25 cellular contexts compared by ENCODE assay signal in the genomic region with DNA sequence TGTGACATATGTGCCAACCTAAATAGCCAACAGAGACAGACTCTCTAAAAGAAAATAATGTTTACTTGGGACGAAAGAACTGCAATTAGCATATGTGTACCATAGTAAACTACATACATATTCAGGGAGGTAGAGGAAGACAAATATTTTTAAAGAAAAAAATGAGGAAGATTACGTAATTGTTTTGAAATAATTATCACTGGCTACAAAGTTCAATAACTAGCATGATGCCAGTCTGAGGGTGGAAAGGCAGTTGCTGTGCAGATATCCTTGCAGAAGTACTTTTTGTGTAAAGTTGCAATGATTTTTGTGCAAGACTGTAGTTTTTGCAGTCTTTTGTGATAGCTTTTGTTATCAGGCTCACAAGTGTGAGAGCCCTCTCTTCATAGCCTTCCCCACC.
"Had no signal": no experiment of that assay in that cellular context is flagged by ENCODE, and none has a peak within 500 bp of the region (broad histone marks: within the 10 kb centered on the region; RNA-seq: fewer than 3 reads in every experiment).

No MANE protein-coding gene starts in this region.

- H3K4me1 ChIP-seq: neural progenitor cell, parathyroid adenoma, psoas muscle, stomach, thyroid gland, tibial nerve, upper lobe of left lung, vagina had no signal

- H3K27ac ChIP-seq: neural progenitor cell, ovary, parathyroid adenoma, psoas muscle, skin epidermis, stomach, thoracic aorta, thyroid gland, tibial nerve, upper lobe of left lung, vagina had no signal

- H3K36me3 ChIP-seq: neural progenitor cell, ovary, stomach, thoracic aorta, thyroid gland, tibial nerve, upper lobe of left lung, vagina had no signal

- ATAC-seq: natural killer cell; psoas muscle; right cardiac atrium; sciatic nerve; stimulated activated effector memory CD8-positive, alpha-beta T cell treated with anti-CD3 and anti-CD28 coated beads, Interleukin-12 subunit alpha, Interleukin-12 subunit beta, amount 100 ng/mL, for 72 hours; stimulated activated naive B cell treated with anti-CD40 and anti-IgM and Interleukin-4, amounts not matched to agents 10 μg/mL and 1 μg/mL and 100 μg/mL, for 72 hours had no signal

- DNase-seq: natural killer cell; occipital lobe; ovary; posterior cingulate gyrus; psoas muscle; right cardiac atrium; stimulated activated CD4-positive, alpha-beta T cell treated with anti-CD3 and anti-CD28 coated beads, Interleukin-15, amount 100 ng/mL, for 24 hours; stimulated activated CD4-positive, alpha-beta T cell treated with anti-CD3 and anti-CD28 coated beads, Interleukin-2, amount 100 ng/mL, for 24 hours; stimulated activated CD4-positive, alpha-beta T cell treated with anti-CD3 and anti-CD28 coated beads, Interleukin-2, amount 100 ng/mL, for 48 hours; stimulated activated CD4-positive, alpha-beta T cell treated with anti-CD3 and anti-CD28 coated beads, Interleukin-4, amount 100 ng/mL, for 24 hours; stimulated activated naive B cell treated with anti-CD40 and anti-IgM and Interleukin-4, amounts not matched to agents 10 μg/mL and 1 μg/mL and 100 μg/mL, for 72 hours; stimulated activated naive CD4-positive, alpha-beta T cell treated with Interleukin-2 at 50 U/mL for 16 hours; stomach; thyroid gland; trophoblast cell; upper lobe of left lung had no signal

- H3K9ac ChIP-seq: neural progenitor cell, parathyroid adenoma had no signal

- H3K4me3 ChIP-seq: neural progenitor cell, ovary, psoas muscle, skin epidermis, stomach, thoracic aorta, thyroid gland, tibial nerve, upper lobe of left lung, vagina had no signal

- H3K79me2 ChIP-seq: parathyroid adenoma had no signal

- H3K4me2 ChIP-seq: neural progenitor cell had no signal

- H3K9me3 ChIP-seq: ovary, psoas muscle, stomach, thoracic aorta, thyroid gland, tibial nerve, upper lobe of left lung, vagina had no signal

- FAIRE-seq: urothelium cell line had no signal

- H3K27me3 ChIP-seq: neural progenitor cell, ovary, stomach, thyroid gland, tibial nerve, upper lobe of left lung, vagina had no signal

- H2AFZ ChIP-seq: neural progenitor cell, parathyroid adenoma had no signal
